Comparison of ENCODE assay signal across 31 cellular contexts in the genomic region with DNA sequence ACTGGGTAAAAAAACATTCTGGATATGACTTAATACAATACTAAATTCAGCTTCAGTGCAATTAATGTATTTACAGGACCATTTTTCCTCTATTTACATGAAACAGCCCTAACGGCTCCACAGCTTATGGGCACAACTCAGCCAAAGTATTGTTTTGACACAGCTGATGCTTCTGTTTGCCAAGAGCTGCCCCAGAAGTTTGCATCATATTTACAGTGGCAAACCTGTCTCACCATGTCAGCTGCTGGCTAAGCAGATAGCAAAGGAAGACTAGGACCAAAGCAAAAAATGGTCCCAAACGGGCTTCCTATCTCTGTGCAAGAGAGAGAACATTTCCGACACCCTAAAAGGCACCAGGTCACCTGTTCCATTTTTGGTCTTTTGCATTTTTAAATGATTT.
"Had no signal": no experiment of that assay in that cellular context is flagged by ENCODE, and none has a peak within 500 bp of the region (broad histone marks: within the 10 kb centered on the region; RNA-seq: fewer than 3 reads in every experiment).

No MANE protein-coding gene starts in this region.

- H3K27me3 ChIP-seq: breast epithelium, MG63 had no signal

- H3K9ac ChIP-seq: KMS-11 had no signal

- ATAC-seq: activated CD8-positive, alpha-beta memory T cell treated with anti-CD3 and anti-CD28 coated beads, Interleukin-2, amount 10 ng/mL, durations not matched to agents 7 days and 5 days; Panc1; T-cell had no signal

- H3K36me3 ChIP-seq: breast epithelium, MG63 had no signal

- H3K9me3 ChIP-seq: breast epithelium, MG63 had no signal

- H3K4me1 ChIP-seq: breast epithelium had no signal

- DNase-seq: activated B cell treated with CpG ODN at 0.5 μM for 24 hours; activated CD4-positive, alpha-beta T cell treated with anti-CD3 and anti-CD28 coated beads for 1 hour; activated CD4-positive, alpha-beta T cell treated with anti-CD3 and anti-CD28 coated beads, Interleukin-2, amount 10 ng/mL, durations not matched to agents 24 days and 14 days; activated CD4-positive, alpha-beta T cell treated with anti-CD3 and anti-CD28 coated beads, Interleukin-2, amount 50 U/mL, for 48 hours; activated CD8-positive, alpha-beta memory T cell treated with anti-CD3 and anti-CD28 coated beads, Interleukin-2, amount 10 ng/mL, durations not matched to agents 7 days and 5 days; activated effector memory CD4-positive, alpha-beta T cell treated with Interleukin-2 at 50 U/mL for 16 hours; activated naive CD4-positive, alpha-beta T cell; activated T-cell treated with anti-CD3 and anti-CD28 coated beads, Interleukin-2, amount 50 U/mL, for 24 hours; aorta; caudate nucleus; MG63; MV-4-11; NCI-H1105 treated with DMSO at 0.1 percent for 48 hours; NCI-H1436 treated with DMSO at 0.1 percent for 48 hours; NCI-H187; NCI-H2081; NCI-H2171; NCI-H2227 treated with DMSO at 0.1 percent for 48 hours; NCI-H524; NCI-H774; NK-92 treated with Interleukin-12 subunit alpha and Interleukin-12 subunit beta, amount 100 ng/mL, for 24 hours; OCI-M1; RPMI8226; T-cell; T-helper 2 cell; T1000 had no signal

- H3K4me3 ChIP-seq: breast epithelium, MG63, SK-N-MC had no signal

- H3K4me2 ChIP-seq: KMS-11 had no signal

- FAIRE-seq: TTC549 had no signal

- H3K27ac ChIP-seq: breast epithelium, KMS-11, SK-N-MC had no signal
